Comparison of ENCODE assay signal across 8 cellular contexts in the genomic region with DNA sequence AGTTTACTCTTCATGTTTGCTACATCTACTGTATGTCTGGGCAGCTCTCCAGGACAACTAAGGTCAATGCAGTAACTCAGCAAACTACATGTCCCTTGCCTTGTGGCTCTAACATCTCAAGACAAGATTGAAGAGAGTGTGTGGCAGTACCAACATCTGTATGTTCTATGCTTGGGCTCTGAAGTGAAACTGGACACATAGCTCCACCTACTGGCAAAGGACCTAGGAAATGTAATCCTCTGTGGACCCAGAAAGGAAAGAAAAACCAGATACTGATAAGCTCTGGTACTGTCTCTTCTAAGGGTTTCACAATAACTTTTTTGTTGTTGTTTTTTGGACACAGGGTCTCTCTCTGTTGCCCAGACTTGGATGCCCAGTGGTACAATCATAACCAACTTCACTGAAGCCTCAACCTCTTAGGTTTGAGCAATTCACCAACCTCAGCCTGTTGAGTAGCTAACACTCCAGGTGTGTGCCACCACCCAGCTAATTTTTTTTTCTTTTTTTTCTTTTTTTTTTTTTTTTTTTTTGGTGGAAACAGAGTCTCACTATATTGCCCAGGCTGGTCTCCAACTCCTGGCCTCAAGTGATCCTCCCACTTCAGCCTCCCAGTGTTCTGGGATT.
A peak's percentile ranks its signal among the peaks of the same experiment; 100 is the strongest.
DNase-seq lines count a peak whose midpoint lies in the region; ATAC-seq, FAIRE-seq and TF ChIP-seq lines count a peak whose summit lies in the region.

No MANE protein-coding gene starts in this region.

- in situ Hi-C loops in K562 (cut with MboI) = no loop called here

- TF ChIP-seq POLR2A in K562 (conservative IDR thresholded peaks at IDR 0.05) = no peak

- peak; percentile 99 for ATAC-seq in K562

- no peak for TF ChIP-seq EP300 in K562 (IDR thresholded peaks at IDR 0.05; ENCODE audit: low read length)

- no peak overlapping the region for H3K9ac ChIP-seq in K562 (ENCODE audit: insufficient read depth in 1 of 2, low read depth in 2 of 2, low read length in 2 of 2)

- no peaks in the 10 kb centered on the region for H3K9me3 ChIP-seq in HEK293 (ENCODE audit: control insufficient read depth, insufficient read depth, low read depth, low read length)
- no peaks in the 10 kb centered on the region for H3K9me3 ChIP-seq in K562 (replicated peaks; ENCODE audit: control insufficient read depth, insufficient read depth, low read depth, low read length)

- no peak overlapping the region for H3K4me2 ChIP-seq in K562 (ENCODE audit: insufficient read depth, low read length)

- H3K27me3 ChIP-seq in K562 (ENCODE audit: control insufficient read depth in 2 of 2, insufficient read depth in 2 of 2, low read length in 2 of 2) = no peaks in the 10 kb centered on the region

- no peaks in the 10 kb centered on the region for H3K9me1 ChIP-seq in K562 (ENCODE audit: control insufficient read depth, insufficient read depth, low read length)

- H3K36me3 ChIP-seq in HEK293 (ENCODE audit: control insufficient read depth in 2 of 2, insufficient read depth in 1 of 2, low read length in 2 of 2) (no peaks in the 10 kb centered on the region), K562 (ENCODE audit: control insufficient read depth, insufficient read depth, low read length) (no peaks in the 10 kb centered on the region)

- peak; percentile 69 for DNase-seq in activated effector memory CD4-positive, alpha-beta T cell treated with anti-CD3 and anti-CD28 coated beads, Interleukin-2, amount 50 U/mL, for 16 hours
- no peak for DNase-seq in activated effector memory CD4-positive, alpha-beta T cell treated with Interleukin-2 at 50 U/mL for 16 hours
- DNase-seq in LoVo (ENCODE audit: low spot score) = peak; percentile 76
- peak; percentile 52 for DNase-seq in SKM-1 (lab: John Stamatoyannopoulos, UW; ENCODE audit: unreplicated experiment)
- peak; percentile 31 to 74 (median 46) for DNase-seq in K562 (ENCODE audit: extremely low read depth in 1 of 4, low spot score in 3 of 4)
- peak; percentile 66 for DNase-seq in iPS-NIHi11 (ENCODE audit: low spot score)
- DNase-seq in stimulated activated CD4-positive, alpha-beta T cell treated with anti-CD3 and anti-CD28 coated beads, Interleukin-1b, Interleukin-23, amount 100 ng/mL, for 24 hours (ENCODE audit: low read depth in 4 of 4, low spot score in 1 of 4) = peak; percentile 9 to 35 (median 18)

- no TSS peak for BruUV-seq in K562 (replicated peaks; lab: Mats Ljungman, UMichigan)

- no peaks in the 10 kb centered on the region for H4K20me1 ChIP-seq in K562 (replicated peaks; ENCODE audit: control insufficient read depth, insufficient read depth, low read length)

- peak; percentile 92 for FAIRE-seq in K562 (lab: Jason Lieb, UNC)

- CTCF ChIA-PET in HEK293 (lab: Yijun Ruan, JAX) = interaction anchor here (0.5 to 1.9 kb wide), 24 partner anchors 9 to 1965 kb away, joined by 3 to 9 read pairs (median 3); no protein-coding TSS in a partner anchor
- CTCF ChIA-PET in K562 (lab: Yijun Ruan, JAX; ENCODE audit: low intra/inter-chr PET ratio) = interaction anchor here (0.6 to 1.6 kb wide), 3 partner anchors 101 to 1767 kb away, joined by 3 to 6 read pairs (median 5); no protein-coding TSS in a partner anchor

- TF ChIP-seq RAD21 in K562 (CRISPR knock-in tag; conservative IDR thresholded peaks at IDR 0.05 in 1 of 2, IDR thresholded peaks at IDR 0.05 in 1 of 2) = peak; percentile 66 to 79

- no peaks in the 10 kb centered on the region for H3K79me2 ChIP-seq in K562 (ENCODE audit: control insufficient read depth, insufficient read depth, low read length)

- H3K27ac ChIP-seq in HEK293 (ENCODE audit: extremely low read depth, low read depth, low read length) (no peak overlapping the region), K562 (ENCODE audit: extremely low read depth, low read depth, low read length) (no peak overlapping the region)

- intact Hi-C loops in K562 (cut with micrococcal nuclease) = loop anchor here (1.0 to 5.0 kb wide), 2 partner anchors 100 to 530 kb away; no protein-coding TSS in a partner anchor

- H3K4me1 ChIP-seq in HEK293 (ENCODE audit: control insufficient read depth, insufficient read depth, low read length) = no peaks in the 10 kb centered on the region
- H3K4me1 ChIP-seq in K562 (replicated peaks in 1 of 2; ENCODE audit: control insufficient read depth in 2 of 2, insufficient read depth in 2 of 2, low read length in 2 of 2) = no peaks in the 10 kb centered on the region

- H2AFZ ChIP-seq in K562 (ENCODE audit: low read depth, low read length) = no peak overlapping the region

- TF ChIP-seq CTCF in HEK293 (tag by site-specific recombination; IDR thresholded peaks at IDR 0.05) (0 out of 2 replicates have a peak, but pooled peaks have one; percentile 27), K562 (IDR thresholded peaks at IDR 0.05 in 2 of 3, conservative IDR thresholded peaks at IDR 0.05 in 1 of 3; ENCODE audit: insufficient read depth in 2 of 3, low read depth in 1 of 3, low read length in 3 of 3) (peak; percentile 66 to 85 (median 72); a peak in 5 of 6 replicates)

- H3K4me3 ChIP-seq in HEK293 (ENCODE audit: low read depth, low read length) (no peak overlapping the region), K562 (no peak overlapping the region)

- POLR2A ChIA-PET in HEK293 (lab: Yijun Ruan, JAX) = interaction anchor here (0.7 kb wide), 1 partner anchor 224 kb away, joined by 8 read pairs; no protein-coding TSS in a partner anchor
- POLR2A ChIA-PET in K562 (lab: Yijun Ruan, JAX) = interaction anchor here (0.6 to 1.2 kb wide), 2 partner anchors 20 to 602 kb away, joined by 3 to 6 read pairs; no protein-coding TSS in a partner anchor

TF ChIP-seq in HEK293, 187 proteins besides CTCF, POLR2A, EP300 and RAD21:
- TF ChIP-seq ZNF654 (tag by site-specific recombination; IDR thresholded peaks at IDR 0.05; ENCODE audit: low read depth) (peak; percentile 77), ZBTB8A (tag by site-specific recombination; IDR thresholded peaks at IDR 0.05) (no peak), ZNF366 (tag by site-specific recombination; conservative IDR thresholded peaks at IDR 0.05) (no peak)

TF ChIP-seq in K562, 482 proteins besides CTCF, POLR2A, EP300 and RAD21:
- no peak for TF ChIP-seq HNRNPLL (IDR thresholded peaks at IDR 0.05; ENCODE audit: low read depth, low read length, poor library complexity, severe bottlenecking)
- TF ChIP-seq ZEB2 (IDR thresholded peaks at IDR 0.05) = no peak
- TF ChIP-seq RB1 (IDR thresholded peaks at IDR 0.05; ENCODE audit: low read depth) = peak; percentile 16; the same call in 1 of the 2 replicates
- TF ChIP-seq, protein P1, sequence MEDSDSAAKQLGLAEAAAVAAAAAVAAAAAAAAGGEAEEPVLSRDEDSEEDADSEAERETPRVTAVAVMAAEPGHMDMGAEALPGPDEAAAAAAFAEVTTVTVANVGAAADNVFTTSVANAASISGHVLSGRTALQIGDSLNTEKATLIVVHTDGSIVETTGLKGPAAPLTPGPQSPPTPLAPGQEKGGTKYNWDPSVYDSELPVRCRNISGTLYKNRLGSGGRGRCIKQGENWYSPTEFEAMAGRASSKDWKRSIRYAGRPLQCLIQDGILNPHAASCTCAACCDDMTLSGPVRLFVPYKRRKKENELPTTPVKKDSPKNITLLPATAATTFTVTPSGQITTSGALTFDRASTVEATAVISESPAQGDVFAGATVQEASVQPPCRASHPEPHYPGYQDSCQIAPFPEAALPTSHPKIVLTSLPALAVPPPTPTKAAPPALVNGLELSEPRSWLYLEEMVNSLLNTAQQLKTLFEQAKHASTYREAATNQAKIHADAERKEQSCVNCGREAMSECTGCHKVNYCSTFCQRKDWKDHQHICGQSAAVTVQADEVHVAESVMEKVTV (CRISPR knock-in tag; IDR thresholded peaks at IDR 0.05) = peak; percentile 48; the same call in 1 of the 2 replicates
- TF ChIP-seq, protein P2, sequence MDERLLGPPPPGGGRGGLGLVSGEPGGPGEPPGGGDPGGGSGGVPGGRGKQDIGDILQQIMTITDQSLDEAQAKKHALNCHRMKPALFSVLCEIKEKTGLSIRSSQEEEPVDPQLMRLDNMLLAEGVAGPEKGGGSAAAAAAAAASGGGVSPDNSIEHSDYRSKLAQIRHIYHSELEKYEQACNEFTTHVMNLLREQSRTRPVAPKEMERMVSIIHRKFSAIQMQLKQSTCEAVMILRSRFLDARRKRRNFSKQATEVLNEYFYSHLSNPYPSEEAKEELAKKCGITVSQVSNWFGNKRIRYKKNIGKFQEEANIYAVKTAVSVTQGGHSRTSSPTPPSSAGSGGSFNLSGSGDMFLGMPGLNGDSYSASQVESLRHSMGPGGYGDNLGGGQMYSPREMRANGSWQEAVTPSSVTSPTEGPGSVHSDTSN (CRISPR knock-in tag; IDR thresholded peaks at IDR 0.05; ENCODE audit: low read depth) = no peak
- TF ChIP-seq, protein P2 (tag; conservative IDR thresholded peaks at IDR 0.05; ENCODE audit: low read depth) = no peak
- TF ChIP-seq ZNF830 (CRISPR knock-in tag; IDR thresholded peaks at IDR 0.05) = no peak
- peak; percentile 40; the same call in 1 of the 2 replicates for TF ChIP-seq CEBPB (tag; IDR thresholded peaks at IDR 0.05)
- peak; percentile 62; the same call in 1 of the 2 replicates for TF ChIP-seq SMC3 (conservative IDR thresholded peaks at IDR 0.05; ENCODE audit: insufficient read depth, low read depth, low read length)
- TF ChIP-seq, protein P3, sequence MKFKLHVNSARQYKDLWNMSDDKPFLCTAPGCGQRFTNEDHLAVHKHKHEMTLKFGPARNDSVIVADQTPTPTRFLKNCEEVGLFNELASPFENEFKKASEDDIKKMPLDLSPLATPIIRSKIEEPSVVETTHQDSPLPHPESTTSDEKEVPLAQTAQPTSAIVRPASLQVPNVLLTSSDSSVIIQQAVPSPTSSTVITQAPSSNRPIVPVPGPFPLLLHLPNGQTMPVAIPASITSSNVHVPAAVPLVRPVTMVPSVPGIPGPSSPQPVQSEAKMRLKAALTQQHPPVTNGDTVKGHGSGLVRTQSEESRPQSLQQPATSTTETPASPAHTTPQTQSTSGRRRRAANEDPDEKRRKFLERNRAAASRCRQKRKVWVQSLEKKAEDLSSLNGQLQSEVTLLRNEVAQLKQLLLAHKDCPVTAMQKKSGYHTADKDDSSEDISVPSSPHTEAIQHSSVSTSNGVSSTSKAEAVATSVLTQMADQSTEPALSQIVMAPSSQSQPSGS (CRISPR knock-in tag; IDR thresholded peaks at IDR 0.05) = no peak
